Comparison of ENCODE assay signal across 8 cellular contexts in the genomic region with DNA sequence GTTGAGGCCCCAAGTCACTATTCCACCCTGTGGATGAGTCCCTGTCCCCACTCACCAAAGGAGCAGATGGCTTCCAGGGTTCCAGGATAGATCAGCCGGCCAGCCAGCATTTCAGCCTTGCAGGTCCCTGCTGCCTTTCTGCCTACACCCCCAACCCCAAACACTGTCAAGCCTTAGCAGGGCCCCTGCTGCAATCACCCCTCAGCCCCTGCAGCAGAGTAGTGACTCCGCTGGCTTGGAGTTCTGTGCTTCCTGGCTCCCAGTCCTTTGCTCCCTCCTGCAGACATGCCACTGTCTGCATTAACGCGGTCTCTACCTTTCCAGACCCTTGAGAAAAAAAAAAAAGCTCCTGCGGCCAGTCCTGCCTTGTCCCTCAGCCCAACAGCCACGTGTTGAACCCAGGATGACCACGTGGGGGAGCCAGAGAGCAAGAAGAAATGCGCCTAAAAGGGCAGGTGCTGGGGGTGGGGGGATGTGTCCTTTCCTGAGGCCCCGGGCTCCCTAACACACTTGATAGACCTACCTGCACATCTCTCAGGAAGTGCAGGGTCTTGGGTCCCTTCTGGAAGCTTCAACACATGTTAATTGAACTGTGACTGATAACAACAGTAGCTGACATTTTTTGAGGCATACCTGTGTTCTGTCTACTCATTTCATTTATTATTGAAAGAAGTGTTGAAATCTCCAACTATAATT. TPM values are rescaled to one million over a fixed set of nuclear protein-coding genes. Genes with fewer than 3 reads are reported as not detected.
A peak's percentile ranks its signal among the peaks of the same experiment; 100 is the strongest.
DNase-seq lines count a peak whose midpoint lies in the region; ATAC-seq and TF ChIP-seq lines count a peak whose summit lies in the region.

No MANE protein-coding gene starts in this region.

- 14% methylated on average over 5 of the region's 9 CpGs for WGBS in right lobe of liver (ENCODE audit: insufficient coverage, low coverage, low lambda C conversion rate, missing lambda C conversion rate)

- H3K4me1 ChIP-seq in colonic mucosa (peaks cover 4% of the 10 kb centered on the region), right lobe of liver (peaks cover 0 to 52% (median 21%) of the 10 kb centered on the region in 4 donors)

- H3K4me3 ChIP-seq in H7 (ENCODE audit: insufficient read depth, low read depth, low read length) (no peak overlapping the region), colonic mucosa (no peak overlapping the region), right lobe of liver (no peak overlapping the region)

- H3K27me3 ChIP-seq in H7 (ENCODE audit: control insufficient read depth, insufficient read depth, low read length) = 0 out of 2 replicates have a peak, but pooled peaks cover 2% of the 10 kb centered on the region
- H3K27me3 ChIP-seq in colonic mucosa = no peaks in the 10 kb centered on the region
- H3K27me3 ChIP-seq in right lobe of liver = no peaks in the 10 kb centered on the region

- ATAC-seq in right lobe of liver (peak; percentile 61 to 64 (median 61)), GM21825 (IDR thresholded peaks at IDR 0.05; ENCODE audit: unreplicated experiment) (no peak)

- H3K9me3 ChIP-seq in colonic mucosa (no peaks in the 10 kb centered on the region), right lobe of liver (no peaks in the 10 kb centered on the region)

- DNase-seq in CD1c-positive myeloid dendritic cell (ENCODE audit: extremely low spot score) (peak; percentile 82), H7 (peak; percentile 90), NCI-H2227 treated with DMSO at 0.1 percent for 48 hours (lab: John Stamatoyannopoulos, UW) (peak; percentile 71), colonic mucosa (peak; percentile 85), right lobe of liver (peak; percentile 69 to 79 (median 74))
- peak; percentile 78 to 91 for DNase-seq in activated CD4-positive, alpha-beta T cell treated with anti-CD3 and anti-CD28 coated beads for 4 hours
- DNase-seq in stimulated activated CD8-positive, alpha-beta memory T cell treated with anti-CD3 and anti-CD28 coated beads, Interleukin-15, amount 100 ng/mL, for 1 hour (ENCODE audit: low read depth) = peak; percentile 82

- H3K36me3 ChIP-seq in H7 (replicated peaks; ENCODE audit: control insufficient read depth, insufficient read depth, low read length) (no peaks in the 10 kb centered on the region), colonic mucosa (no peaks in the 10 kb centered on the region), right lobe of liver (no peaks in the 10 kb centered on the region)

- TF ChIP-seq CTCF in colonic mucosa (IDR thresholded peaks at IDR 0.05) = peak; percentile 86
- TF ChIP-seq CTCF in right lobe of liver (IDR thresholded peaks at IDR 0.05) = peak; percentile 63 to 90 (median 84)

- no peak for TF ChIP-seq POLR2A in right lobe of liver (IDR thresholded peaks at IDR 0.05)

- no peak overlapping the region for H3K27ac ChIP-seq in colonic mucosa
- H3K27ac ChIP-seq in right lobe of liver = no peak overlapping the region

- no peak overlapping the region for H3K9ac ChIP-seq in colonic mucosa (ENCODE audit: low read depth in 2 of 2, low read length in 2 of 2)

- intact Hi-C loops in colonic mucosa (cut with DNase I) = loop anchor here (1.0 kb wide), 1 partner anchor 39 kb away; no protein-coding TSS in a partner anchor
- intact Hi-C loops in right lobe of liver (cut with DNase I) = loop anchor here in 1 of 2 donors (5.0 kb wide), 1 partner anchor 42 kb away; no protein-coding TSS in a partner anchor

RNA-seq across cellular contexts. Expression of a gene that starts 37.4 kb away (rescaled TPM):
- 0.24 and 0.70 TPM in 2 replicates for total RNA-seq in H7 (2014; rRNA removed; shearing (Covaris generic))
- total RNA-seq in colonic mucosa (1 to 10 TPM; 4.9 to 5.4 TPM), right lobe of liver (10 to 100 TPM in 5 of 6 experiments, 1 to 10 TPM in 1; 8.1 to 18.8 (median 12.6) TPM)
